In the genomic region with DNA sequence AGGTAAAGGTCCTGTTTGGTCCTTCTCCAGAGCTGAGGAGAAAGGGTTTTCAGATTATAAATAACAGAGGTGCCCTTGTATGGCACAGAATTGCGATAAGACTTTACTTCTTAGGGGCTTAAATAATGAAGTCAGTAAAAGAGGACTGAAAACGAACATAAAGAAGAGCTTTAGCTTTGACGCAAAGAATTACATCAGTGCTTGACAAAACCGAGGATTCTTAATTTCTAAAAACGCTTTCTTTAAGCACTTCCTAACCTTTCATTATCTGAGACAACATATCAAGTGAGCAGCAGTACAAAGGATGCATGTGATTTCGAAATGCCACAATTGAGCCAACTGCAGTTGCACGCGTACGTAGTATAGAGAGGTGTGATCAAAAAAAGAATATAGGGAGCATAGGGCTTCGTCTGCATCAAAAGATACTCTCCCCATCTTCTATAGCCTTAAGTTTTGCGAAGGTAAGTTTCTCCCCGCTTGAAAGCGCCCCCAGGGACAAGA, we compare ENCODE assay signal across 7 cellular contexts. TPM values are rescaled to one million over a fixed set of nuclear protein-coding genes. Genes with fewer than 3 reads are reported as not detected.
DNase-seq lines count a peak whose midpoint lies in the region; ATAC-seq and TF ChIP-seq lines count a peak whose summit lies in the region.

No MANE protein-coding gene starts in this region.

- H3K9me3 ChIP-seq in HUES48 (ENCODE audit: control insufficient read depth, insufficient read depth, low read length) = no peaks in the 10 kb centered on the region
- no peaks in the 10 kb centered on the region for H3K9me3 ChIP-seq in SK-N-MC (ENCODE audit: low read depth, low read length)
- no peaks in the 10 kb centered on the region for H3K9me3 ChIP-seq in gastrocnemius medialis

- in situ Hi-C loops in gastrocnemius medialis (cut with MboI; ENCODE audit: low sequenced_read_pairs in 4 of 4) = loop anchor here in 1 of 4 donors (10.0 kb wide), 1 partner anchor 63 kb away; the partner anchor contains the start of gene PHF3

- intact Hi-C loops in gastrocnemius medialis (cut with DNase I; ENCODE audit: low total_unique reads) = loop anchor here (5.0 kb wide), 2 partner anchors 79 to 144 kb away; no protein-coding TSS in a partner anchor

- H3K4me1 ChIP-seq in HUES48 (ENCODE audit: control insufficient read depth, insufficient read depth, low read length) (peaks cover 25% of the 10 kb centered on the region), gastrocnemius medialis (peaks cover 0 to 28% of the 10 kb centered on the region in 2 donors)

- H3K27ac ChIP-seq in HUES48 (ENCODE audit: low read depth, low read length) (peak overlapping the region; percentile 96), SK-N-MC (no peak overlapping the region), gastrocnemius medialis (peak overlapping the region; percentile 99 to 100 (median 100))

- peak overlapping the region; percentile 94 for H3K9ac ChIP-seq in HUES48 (ENCODE audit: low read depth, low read length)
- peak overlapping the region; percentile 16 for H3K9ac ChIP-seq in SK-N-MC (ENCODE audit: insufficient read length)

- TF ChIP-seq CTCF in fibroblast of mammary gland (conservative IDR thresholded peaks at IDR 0.05; ENCODE audit: control insufficient read depth, insufficient read depth, low read depth, low read length) = peak; percentile 12
- TF ChIP-seq CTCF in gastrocnemius medialis (IDR thresholded peaks at IDR 0.05 in 4 of 5, conservative IDR thresholded peaks at IDR 0.05 in 1 of 5) = no peak

- no peaks in the 10 kb centered on the region; the same call in 1 of the 2 replicates for H3K27me3 ChIP-seq in HUES48 (ENCODE audit: control insufficient read depth, insufficient read depth, low read length)
- no peaks in the 10 kb centered on the region for H3K27me3 ChIP-seq in gastrocnemius medialis

- H3K4me3 ChIP-seq in HUES48 (ENCODE audit: low read depth, low read length) (peak overlapping the region; percentile 96), SK-N-MC (peak overlapping the region; percentile 93), fibroblast of mammary gland (ENCODE audit: control insufficient read depth, low read depth, low read length) (peak overlapping the region; percentile 75), gastrocnemius medialis (peak overlapping the region; percentile 87 to 99 (median 96))

- peak; percentile 1 to 13 for ATAC-seq in gastrocnemius medialis
- no peak for ATAC-seq in GM21423 (IDR thresholded peaks at IDR 0.05; ENCODE audit: unreplicated experiment)

- no peak for TF ChIP-seq POLR2A in gastrocnemius medialis (IDR thresholded peaks at IDR 0.05)

- no peak for DNase-seq in SK-N-MC (ENCODE audit: low read depth, low spot score)
- no peak for DNase-seq in fibroblast of mammary gland (ENCODE audit: low read depth)
- no peak for DNase-seq in gastrocnemius medialis
- no peak for DNase-seq in NCI-H1105 treated with DMSO at 0.1 percent for 48 hours (lab: John Stamatoyannopoulos, UW)
- no peak for DNase-seq in middle frontal gyrus (ENCODE audit: extremely low spot score, low spot score)

- peaks cover 7% of the 10 kb centered on the region for H3K36me3 ChIP-seq in HUES48 (ENCODE audit: control insufficient read depth, insufficient read depth, low read length)
- peaks cover 9% of the 10 kb centered on the region for H3K36me3 ChIP-seq in SK-N-MC (ENCODE audit: insufficient read depth, low read length)
- peaks cover 0 to 3% of the 10 kb centered on the region in 2 donors for H3K36me3 ChIP-seq in gastrocnemius medialis

RNA-seq across cellular contexts. Expression of gene PTP4A1, which starts 0.8 kb away (rescaled TPM):
- 100 to 1,000 TPM in 2 of 4 donors, 10 to 100 TPM in 2; 30.6 to 256 (median 90.8) TPM for total RNA-seq in gastrocnemius medialis
